19 cellular contexts compared by ENCODE assay signal in genomic region chr1:2823921-2824660, GRCh38. TPM values are rescaled to one million over a fixed set of nuclear protein-coding genes. Genes with fewer than 3 reads are reported as not detected.
DNase-seq lines count a peak whose midpoint lies in the region; ATAC-seq, FAIRE-seq and TF ChIP-seq lines count a peak whose summit lies in the region.
"Had no signal": no experiment of that assay in that cellular context is flagged by ENCODE, and none has a peak within 500 bp of the region (broad histone marks: within the 10 kb centered on the region; RNA-seq: fewer than 3 reads in every experiment).

No MANE protein-coding gene starts in this region.

- no peak overlapping the region for H3K9ac ChIP-seq in kidney (ENCODE audit: low read length in 2 of 2)
- H3K9ac ChIP-seq: BLaER1 treated with 17β-estradiol and CSF1 and Interleukin-3, amounts not matched to agents 10 nM and 100 nM had no signal

- no TSS peak for BruUV-seq in A673 (replicated peaks; lab: Mats Ljungman, UMichigan)

- peak; percentile 9 for DNase-seq in left cardiac atrium
- no peak for DNase-seq in left ventricle myocardium inferior
- peak; percentile 26 for DNase-seq in UCSD-AML1 (lab: John Stamatoyannopoulos, UW; ENCODE audit: unreplicated experiment)
- DNase-seq in kidney: peak; percentile 24
- DNase-seq in A673 (ENCODE audit: low spot score): no peak
- DNase-seq in ACHN: no peak
- DNase-seq in epidermal melanocyte (ENCODE audit: insufficient read length, low spot score): no peak
- DNase-seq: CD4-positive, CD25-positive, alpha-beta regulatory T cell; CD8-positive, alpha-beta memory T cell; COR-L47; DMS 273 treated with DMSO at 0.1 percent for 48 hours; DMS53; DND-41; EL; H9 had no signal

- no peak for FAIRE-seq in kidney (lab: Jason Lieb, UNC)
- FAIRE-seq: GM12878, H1 had no signal

- CTCF ChIA-PET in A673 (lab: Charles Lee): interaction anchor here (0.7 kb wide), 1 partner anchor 183 kb away, joined by 3 read pairs; no protein-coding TSS in a partner anchor

- H3K4me3 ChIP-seq in left ventricle myocardium inferior (no peak overlapping the region), kidney (ENCODE audit: low read length in 2 of 2) (no peak overlapping the region), A673 (ENCODE audit: low read depth, low read length, poor library complexity, severe bottlenecking) (no peak overlapping the region)
- H3K4me3 ChIP-seq: BLaER1 treated with 17β-estradiol and CSF1 and Interleukin-3, amounts not matched to agents 10 nM and 100 nM; GM12878 had no signal

- POLR2A ChIA-PET in A673 (lab: Charles Lee; ENCODE audit: low non-redundant PET): no interaction called here

- in situ Hi-C loops in ACHN (cut with HindIII; ENCODE audit: low pct_ligation_motif_present, low pct_unique_long_range_greater_than_20kb, low sequenced_read_pairs): no loop called here

- ATAC-seq in left cardiac atrium: no peak
- ATAC-seq: GM12878 had no signal

- H3K27me3 ChIP-seq in left ventricle myocardium inferior (ENCODE audit: low read depth) (peaks cover 69% of the 10 kb centered on the region), A673 (replicated peaks; ENCODE audit: insufficient read depth, low read depth, low read length, poor library complexity) (no peaks in the 10 kb centered on the region)

- TF ChIP-seq CTCF in left ventricle myocardium inferior (IDR thresholded peaks at IDR 0.05; ENCODE audit: borderline replicate concordance): no peak
- no peak for TF ChIP-seq CTCF in kidney (IDR thresholded peaks at IDR 0.05; ENCODE audit: borderline replicate concordance, extremely low read depth, insufficient read depth)
- TF ChIP-seq CTCF in A673 (conservative IDR thresholded peaks at IDR 0.05; ENCODE audit: low read depth, low read length): no peak

- H3K36me3 ChIP-seq in left ventricle myocardium inferior (no peaks in the 10 kb centered on the region), kidney (ENCODE audit: control insufficient read depth in 1 of 2, insufficient read depth in 2 of 2, low read length in 2 of 2) (no peaks in the 10 kb centered on the region), A673 (ENCODE audit: insufficient read depth, low read length, poor library complexity, severe bottlenecking) (no peaks in the 10 kb centered on the region)
- H3K36me3 ChIP-seq: BLaER1 treated with 17β-estradiol and CSF1 and Interleukin-3, amounts not matched to agents 10 nM and 100 nM had no signal

- H3K9me3 ChIP-seq in left ventricle myocardium inferior (replicated peaks) (peaks cover 22% of the 10 kb centered on the region), kidney (ENCODE audit: control insufficient read depth in 1 of 2, low read length in 2 of 2) (peaks cover 0 to 2% of the 10 kb centered on the region in 2 donors), A673 (ENCODE audit: low read depth, low read length, poor library complexity, severe bottlenecking) (no peaks in the 10 kb centered on the region)

- H3K4me1 ChIP-seq in left ventricle myocardium inferior (no peaks in the 10 kb centered on the region), kidney (ENCODE audit: control insufficient read depth in 1 of 2, insufficient read depth in 1 of 2, low read depth in 1 of 2, low read length in 2 of 2) (peaks cover 0 to 2% of the 10 kb centered on the region in 2 donors), A673 (ENCODE audit: insufficient read depth, low read length, poor library complexity, severe bottlenecking) (no peaks in the 10 kb centered on the region)

- H3K27ac ChIP-seq in left ventricle myocardium inferior (replicated peaks): no peak overlapping the region
- no peak overlapping the region for H3K27ac ChIP-seq in kidney (ENCODE audit: low read depth in 2 of 2, low read length in 2 of 2)
- no peak overlapping the region for H3K27ac ChIP-seq in A673 (ENCODE audit: low read depth, low read length, poor library complexity, severe bottlenecking)
- H3K27ac ChIP-seq: BLaER1 treated with 17β-estradiol and CSF1 and Interleukin-3, amounts not matched to agents 10 nM and 100 nM had no signal

- intact Hi-C loops in left cardiac atrium (cut with DNase I) (loop anchor here (5.0 to 10.0 kb wide), 2 partner anchors 598 to 601 kb away; no protein-coding TSS in a partner anchor), left ventricle myocardium inferior (cut with micrococcal nuclease) (no loop called here), kidney (cut with DNase I) (no loop called here), A673 (cut with micrococcal nuclease; ENCODE audit: unreplicated experiment) (loop anchor here (10.0 kb wide), 1 partner anchor 601 kb away; no protein-coding TSS in a partner anchor)

RNA-seq across cellular contexts. Expression of gene TTC34, which starts 22.6 kb away (rescaled TPM):
- total RNA-seq in left cardiac atrium (under 1 TPM; 0.52 to 0.53 TPM), left ventricle myocardium inferior (0.91 TPM), kidney (2.4 TPM), A673 (2021) (0.84 and 1.5 TPM in 2 replicates)
- polyA plus RNA-seq in kidney (ENCODE audit: insufficient read depth, low read depth, low replicate concordance): 0.15 TPM
- total RNA-seq: A172 had no signal

Comparison
In these comparisons a context has a peak if more than half of its experiments do, and no peak if none do; other contexts are left out.
1. DNase-seq: peak in left cardiac atrium (single experiment), UCSD-AML1 (single experiment) and kidney (single experiment); none in left ventricle myocardium inferior (single experiment), A673 (single experiment), ACHN (single experiment) and epidermal melanocyte (single experiment).
2. intact Hi-C loops: an anchor here in left cardiac atrium (5.0 to 10.0 kb wide) and A673 (10.0 kb wide); none called in left ventricle myocardium inferior and kidney.